16 cellular contexts compared by ENCODE assay signal in the genomic region with DNA sequence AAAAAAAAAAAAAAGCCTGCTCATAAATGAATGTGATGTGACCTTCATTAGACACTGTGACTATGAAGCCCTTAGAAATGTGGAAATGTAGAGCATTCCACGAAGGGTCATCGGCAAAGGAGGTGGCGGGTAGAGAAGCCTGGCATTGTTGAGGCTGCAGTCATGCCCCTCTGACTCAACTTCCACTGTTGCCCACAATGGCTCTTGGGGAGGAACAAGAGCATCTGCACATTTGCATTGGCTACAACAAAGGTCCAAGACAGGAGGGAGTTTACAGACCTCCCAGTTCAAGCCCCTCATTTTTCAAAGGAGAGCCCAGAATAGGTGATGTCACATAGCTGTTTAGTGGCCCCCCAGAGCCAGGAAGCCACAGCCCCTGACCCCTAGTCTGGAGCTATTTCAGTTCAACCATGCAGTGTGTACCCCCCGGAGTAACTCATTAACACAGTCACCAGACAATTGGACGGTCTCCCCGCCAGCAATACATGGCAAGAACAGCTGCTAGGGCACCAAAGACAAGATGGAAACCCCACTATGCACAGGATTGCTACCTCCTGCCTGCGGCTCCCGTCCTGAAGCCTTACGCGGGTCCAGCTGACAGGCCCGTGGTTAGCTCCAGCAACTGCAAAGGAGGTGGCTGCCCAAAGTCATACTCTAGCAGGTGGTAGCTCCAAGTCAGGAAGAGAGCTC. TPM values are rescaled to one million over a fixed set of nuclear protein-coding genes. Genes with fewer than 3 reads are reported as not detected.
DNase-seq lines count a peak whose midpoint lies in the region; ATAC-seq, FAIRE-seq and TF ChIP-seq lines count a peak whose summit lies in the region.
"Had no signal": no experiment of that assay in that cellular context is flagged by ENCODE, and none has a peak within 500 bp of the region (broad histone marks: within the 10 kb centered on the region; RNA-seq: fewer than 3 reads in every experiment).

No MANE protein-coding gene starts in this region.

- no peak overlapping the region for H3K4me3 ChIP-seq in heart left ventricle
- H3K4me3 ChIP-seq: gastrocnemius medialis had no signal

- no peaks in the 10 kb centered on the region for H3K36me3 Mint-ChIP-seq in activated naive CD8-positive, alpha-beta T cell
- no peaks in the 10 kb centered on the region for H3K36me3 Mint-ChIP-seq in activated naive CD8-positive, alpha-beta T cell treated with anti-CD3 and anti-CD28 coated beads for 36 hours
- peaks cover 0 to 6% (median 4%) of the 10 kb centered on the region in 3 donors for H3K36me3 Mint-ChIP-seq in immature natural killer cell

- H3K27me3 Mint-ChIP-seq in activated naive CD8-positive, alpha-beta T cell, result no peaks in the 10 kb centered on the region
- H3K27me3 Mint-ChIP-seq in activated naive CD8-positive, alpha-beta T cell treated with anti-CD3 and anti-CD28 coated beads for 36 hours, result no peaks in the 10 kb centered on the region
- peaks cover 4 to 7% (median 5%) of the 10 kb centered on the region in 3 donors for H3K27me3 Mint-ChIP-seq in immature natural killer cell (ENCODE audit: low read depth in 3 of 3)
- H3K27me3 Mint-ChIP-seq: stimulated activated naive B cell treated with anti-CD40 and anti-IgM and Interleukin-4, amounts not matched to agents 10 μg/mL and 1 μg/mL and 100 μg/mL, for 72 hours had no signal

- peaks cover 0 to 39% (median 0%) of the 10 kb centered on the region in 12 donors for H3K4me1 ChIP-seq in heart left ventricle

- TF ChIP-seq CTCF in heart left ventricle (IDR thresholded peaks at IDR 0.05), result no peak

- intact Hi-C loops in heart left ventricle (cut with DNase I), result no loop called here

- DNase-seq in activated naive CD8-positive, alpha-beta T cell treated with anti-CD3 and anti-CD28 coated beads for 36 hours, result no peak
- DNase-seq in SK-MEL-5 (ENCODE audit: low read depth, low spot score) (peak; percentile 77), immature natural killer cell (no peak), GDM1 (lab: John Stamatoyannopoulos, UW) (no peak), GM12892 (ENCODE audit: insufficient read length) (no peak), heart left ventricle (no peak)
- DNase-seq: effector memory CD4-positive, alpha-beta T cell; gastrocnemius medialis; NCI-H1105; NCI-H524; stimulated activated naive B cell treated with anti-CD40 and anti-IgM and Interleukin-4, amounts not matched to agents 10 μg/mL and 1 μg/mL and 100 μg/mL, for 72 hours; T-helper 9 cell had no signal

- no peaks in the 10 kb centered on the region for H3K9me3 Mint-ChIP-seq in activated naive CD8-positive, alpha-beta T cell (ENCODE audit: low read depth)
- H3K9me3 Mint-ChIP-seq in activated naive CD8-positive, alpha-beta T cell treated with anti-CD3 and anti-CD28 coated beads for 36 hours, result no peaks in the 10 kb centered on the region
- H3K9me3 Mint-ChIP-seq in immature natural killer cell, result no peaks in the 10 kb centered on the region

- H3K27ac ChIP-seq in heart left ventricle, result no peak overlapping the region
- H3K27ac ChIP-seq: C4-2B, gastrocnemius medialis had no signal

- no peak for TF ChIP-seq POLR2A in GM12892 (IDR thresholded peaks at IDR 0.05; ENCODE audit: low read depth, low read length)
- no peak for TF ChIP-seq POLR2A in heart left ventricle (IDR thresholded peaks at IDR 0.05)

- no peaks in the 10 kb centered on the region for H3K9me3 ChIP-seq in heart left ventricle
- H3K9me3 ChIP-seq: gastrocnemius medialis had no signal

- H3K36me3 ChIP-seq in heart left ventricle, result no peaks in the 10 kb centered on the region
- H3K36me3 ChIP-seq: gastrocnemius medialis had no signal

- H3K4me3 Mint-ChIP-seq in activated naive CD8-positive, alpha-beta T cell, result no peak overlapping the region
- no peak overlapping the region for H3K4me3 Mint-ChIP-seq in activated naive CD8-positive, alpha-beta T cell treated with anti-CD3 and anti-CD28 coated beads for 36 hours
- H3K4me3 Mint-ChIP-seq in immature natural killer cell, result peak overlapping the region; percentile 43 to 83 (median 54)
- H3K4me3 Mint-ChIP-seq: stimulated activated naive B cell treated with anti-CD40 and anti-IgM and Interleukin-4, amounts not matched to agents 10 μg/mL and 1 μg/mL and 100 μg/mL, for 72 hours had no signal

- peaks cover 61% of the 10 kb centered on the region for H3K4me1 Mint-ChIP-seq in activated naive CD8-positive, alpha-beta T cell (ENCODE audit: low read depth)
- peaks cover 44% of the 10 kb centered on the region for H3K4me1 Mint-ChIP-seq in activated naive CD8-positive, alpha-beta T cell treated with anti-CD3 and anti-CD28 coated beads for 36 hours
- H3K4me1 Mint-ChIP-seq in immature natural killer cell, result peaks cover 98 to 99% of the 10 kb centered on the region in 2 donors

- no peaks in the 10 kb centered on the region for H3K27me3 ChIP-seq in heart left ventricle
- H3K27me3 ChIP-seq: gastrocnemius medialis had no signal

- WGBS in heart left ventricle, 4 donors, result 94 to 96% (median 94%) methylated on average over 11 of the region's 11 CpGs

- no peak for FAIRE-seq in GM12892 (lab: Jason Lieb, UNC)
- FAIRE-seq: islet of Langerhans had no signal

- in situ Hi-C loops in SK-MEL-5 (cut with HindIII; ENCODE audit: low pct_unique_long_range_greater_than_20kb, low sequenced_read_pairs), result no loop called here

- no peak for ATAC-seq in heart left ventricle
- ATAC-seq in GM21825 (IDR thresholded peaks at IDR 0.05; ENCODE audit: unreplicated experiment), result no peak
- ATAC-seq: gastrocnemius medialis; stimulated activated naive B cell treated with anti-CD40 and anti-IgM and Interleukin-4, amounts not matched to agents 10 μg/mL and 1 μg/mL and 100 μg/mL, for 72 hours had no signal

- H3K27ac Mint-ChIP-seq in activated naive CD8-positive, alpha-beta T cell, result peak overlapping the region; percentile 5
- no peak overlapping the region for H3K27ac Mint-ChIP-seq in activated naive CD8-positive, alpha-beta T cell treated with anti-CD3 and anti-CD28 coated beads for 36 hours
- peak overlapping the region; percentile 83 to 97 (median 94) for H3K27ac Mint-ChIP-seq in immature natural killer cell
- H3K27ac Mint-ChIP-seq: stimulated activated naive B cell treated with anti-CD40 and anti-IgM and Interleukin-4, amounts not matched to agents 10 μg/mL and 1 μg/mL and 100 μg/mL, for 72 hours had no signal

RNA-seq across cellular contexts. Expression of gene SH3BP5, which starts 56.2 kb away (rescaled TPM):
- 1 to 10 TPM; 2.4 TPM for total RNA-seq in activated naive CD8-positive, alpha-beta T cell treated with anti-CD3 and anti-CD28 coated beads for 36 hours
- total RNA-seq in SK-MEL-5 (2014; rRNA removed; shearing (Covaris generic)), result 48.2 and 49.3 TPM in 2 replicates
- polyA plus RNA-seq in SK-MEL-5 (2015; cell fraction: cytosol; rRNA removed), result 83.2 and 101 TPM in 2 replicates
- polyA plus RNA-seq in SK-MEL-5 (2015; cell fraction: nucleus; rRNA removed), result 57.7 and 70.2 TPM in 2 replicates
- polyA plus RNA-seq in immature natural killer cell (100 to 1,000 TPM in 1 of 3 donors, 10 to 100 TPM in 2; 52.1 to 160 (median 67.4) TPM), heart left ventricle (1 to 10 TPM; 5.2 to 8.7 TPM)
- polyA plus RNA-seq in GM12892 (2012; ENCODE audit: missing spikeins), result 25.2 TPM
- total RNA-seq in heart left ventricle, result 10 to 100 TPM in 5 of 9 donors, 1 to 10 TPM in 4; 4.9 to 28.6 (median 11.7) TPM

Comparison
In these comparisons a context has a peak if more than half of its experiments do, and no peak if none do; other contexts are left out.
1. H3K4me3 Mint-ChIP-seq: peak in immature natural killer cell (5 of 5); none in activated naive CD8-positive, alpha-beta T cell (single experiment) and activated naive CD8-positive, alpha-beta T cell treated with anti-CD3 and anti-CD28 coated beads for 36 hours (single experiment).